19 cellular contexts compared by ENCODE assay signal in the genomic region with DNA sequence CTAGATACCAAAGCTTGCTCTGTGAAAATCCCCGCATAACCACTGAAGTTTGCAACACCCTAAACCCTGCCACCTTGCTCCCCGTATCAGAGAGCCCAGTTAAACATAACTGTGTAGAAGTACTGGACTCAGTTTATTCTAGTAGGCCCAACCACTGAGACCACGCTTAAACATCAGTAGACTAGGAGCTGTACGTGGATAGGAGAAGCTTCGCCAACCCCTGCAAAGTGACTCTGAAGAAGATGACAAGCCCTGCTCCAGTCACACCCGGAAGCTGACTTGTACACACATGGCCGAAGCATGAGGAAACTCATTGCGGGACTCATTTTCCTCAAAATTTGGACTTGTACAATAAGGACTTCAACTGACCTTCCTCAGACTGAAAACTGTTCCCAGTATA. TPM values are rescaled to one million over a fixed set of nuclear protein-coding genes. Genes with fewer than 3 reads are reported as not detected.
"Had no signal": no experiment of that assay in that cellular context is flagged by ENCODE, and none has a peak within 500 bp of the region (broad histone marks: within the 10 kb centered on the region; RNA-seq: fewer than 3 reads in every experiment).

No MANE protein-coding gene starts in this region.

RNA-seq across cellular contexts. Expression of a gene that starts 57.9 kb away (rescaled TPM):
- total RNA-seq: left cardiac atrium; left lobe of liver; left ventricle myocardium superior; mesenteric fat pad; myocyte; natural killer cell treated with Interleukin-12 subunit alpha and Interleukin-12 subunit beta and Interleukin-15 and Interleukin-18, amount 100 ng/mL, for 72 hours; neural crest cell; occipital lobe; osteocyte; posterior vena cava; psoas muscle; skeletal muscle tissue; smooth muscle cell; subcutaneous adipose tissue; suprapubic skin; thoracic aorta; upper lobe of right lung had no signal
- polyA plus RNA-seq: heart left ventricle, immature natural killer cell, psoas muscle, smooth muscle cell had no signal
